12 cellular contexts compared by ENCODE assay signal in genomic region chr3:153158961-153159735, GRCh38. TPM values are rescaled to one million over a fixed set of nuclear protein-coding genes. Genes with fewer than 3 reads are reported as not detected.
DNase-seq lines count a peak whose midpoint lies in the region; ATAC-seq and TF ChIP-seq lines count a peak whose summit lies in the region.
"Had no signal": no experiment of that assay in that cellular context is flagged by ENCODE, and none has a peak within 500 bp of the region (broad histone marks: within the 10 kb centered on the region; RNA-seq: fewer than 3 reads in every experiment).

No MANE protein-coding gene starts in this region.

- H3K9me3 ChIP-seq in hepatocyte (ENCODE audit: low read depth) = no peaks in the 10 kb centered on the region
- no peaks in the 10 kb centered on the region for H3K9me3 ChIP-seq in stomach smooth muscle (ENCODE audit: control insufficient read depth in 2 of 2, low read length in 2 of 2)
- H3K9me3 ChIP-seq: SJSA1 had no signal

- H3K27ac ChIP-seq in hepatocyte (peak overlapping the region; percentile 95), stomach smooth muscle (ENCODE audit: low read length) (peak overlapping the region; percentile 89)

- no peaks in the 10 kb centered on the region for H3K9me3 Mint-ChIP-seq in activated naive CD4-positive, alpha-beta T cell treated with anti-CD3 and anti-CD28 coated beads for 36 hours
- no peaks in the 10 kb centered on the region for H3K9me3 Mint-ChIP-seq in activated naive CD4-positive, alpha-beta T cell treated with anti-CD3 and anti-CD28 coated beads, Interleukin-2, amount 50 U/mL, for 72 hours
- no peaks in the 10 kb centered on the region for H3K9me3 Mint-ChIP-seq in activated CD8-positive, alpha-beta T cell treated with anti-CD3 and anti-CD28 coated beads, Interleukin-2, amount 10 ng/mL, durations not matched to agents 7 days and 5 days (ENCODE audit: insufficient read depth)

- no peaks in the 10 kb centered on the region for H3K27me3 ChIP-seq in hepatocyte
- no peaks in the 10 kb centered on the region for H3K27me3 ChIP-seq in stomach smooth muscle (ENCODE audit: control insufficient read depth in 1 of 2, insufficient read depth in 2 of 2, low read length in 2 of 2)
- H3K27me3 ChIP-seq: SJSA1 had no signal

- no peak for TF ChIP-seq CTCF in hepatocyte (IDR thresholded peaks at IDR 0.05; ENCODE audit: poor library complexity)

- H3K4me1 ChIP-seq in hepatocyte (ENCODE audit: insufficient read depth) = peaks cover 17% of the 10 kb centered on the region
- peaks cover 11% of the 10 kb centered on the region for H3K4me1 ChIP-seq in stomach smooth muscle (ENCODE audit: control insufficient read depth, insufficient read depth, low read length)

- WGBS in hepatocyte (ENCODE audit: low lambda C conversion rate, missing lambda C conversion rate) = 69% methylated on average over 9 of the region's 9 CpGs

- H3K4me3 ChIP-seq in hepatocyte (no peak overlapping the region), stomach smooth muscle (ENCODE audit: low read length in 2 of 2) (no peak overlapping the region)
- H3K4me3 ChIP-seq: K562 had no signal

- H2AFZ ChIP-seq in hepatocyte = no peak overlapping the region

- H4K20me1 ChIP-seq in hepatocyte (ENCODE audit: insufficient read depth, poor library complexity, severe bottlenecking) = peaks cover 11% of the 10 kb centered on the region

- intact Hi-C loops in activated naive CD4-positive, alpha-beta T cell treated with anti-CD3 and anti-CD28 coated beads for 36 hours (cut with micrococcal nuclease) = no loop called here

- no peak for ATAC-seq in activated naive CD4-positive, alpha-beta T cell treated with anti-CD3 and anti-CD28 coated beads, Interleukin-2, amount 50 U/mL, for 72 hours
- ATAC-seq in activated CD8-positive, alpha-beta T cell treated with anti-CD3 and anti-CD28 coated beads, Interleukin-2, amount 10 ng/mL, durations not matched to agents 7 days and 5 days = no peak
- ATAC-seq: K562 had no signal

- H3K27ac Mint-ChIP-seq in activated naive CD4-positive, alpha-beta T cell treated with anti-CD3 and anti-CD28 coated beads for 36 hours = no peak overlapping the region
- peak overlapping the region in 1 of 2 donors; percentile 95 for H3K27ac Mint-ChIP-seq in activated naive CD4-positive, alpha-beta T cell treated with anti-CD3 and anti-CD28 coated beads, Interleukin-2, amount 50 U/mL, for 72 hours
- peak overlapping the region; percentile 97 for H3K27ac Mint-ChIP-seq in activated CD8-positive, alpha-beta T cell treated with anti-CD3 and anti-CD28 coated beads, Interleukin-2, amount 10 ng/mL, durations not matched to agents 7 days and 5 days

- H3K4me1 Mint-ChIP-seq in activated naive CD4-positive, alpha-beta T cell treated with anti-CD3 and anti-CD28 coated beads for 36 hours (ENCODE audit: low read depth) = peaks cover 7% of the 10 kb centered on the region
- peaks cover 17% of the 10 kb centered on the region for H3K4me1 Mint-ChIP-seq in activated CD8-positive, alpha-beta T cell treated with anti-CD3 and anti-CD28 coated beads, Interleukin-2, amount 10 ng/mL, durations not matched to agents 7 days and 5 days (ENCODE audit: low read depth)

- H3K36me3 Mint-ChIP-seq in activated naive CD4-positive, alpha-beta T cell treated with anti-CD3 and anti-CD28 coated beads for 36 hours (ENCODE audit: low read depth) = peaks cover 9% of the 10 kb centered on the region
- H3K36me3 Mint-ChIP-seq in activated naive CD4-positive, alpha-beta T cell treated with anti-CD3 and anti-CD28 coated beads, Interleukin-2, amount 50 U/mL, for 72 hours = peaks cover 8 to 16% of the 10 kb centered on the region in 2 donors
- peaks cover 14% of the 10 kb centered on the region for H3K36me3 Mint-ChIP-seq in activated CD8-positive, alpha-beta T cell treated with anti-CD3 and anti-CD28 coated beads, Interleukin-2, amount 10 ng/mL, durations not matched to agents 7 days and 5 days (ENCODE audit: low read depth)

- no peak overlapping the region for H3K9ac ChIP-seq in stomach smooth muscle (ENCODE audit: low read length in 2 of 2)

- DNase-seq in activated naive CD4-positive, alpha-beta T cell treated with anti-CD3 and anti-CD28 coated beads for 36 hours = no peak
- DNase-seq in activated naive CD4-positive, alpha-beta T cell treated with anti-CD3 and anti-CD28 coated beads, Interleukin-2, amount 50 U/mL, for 72 hours (ENCODE audit: low spot score in 2 of 2) = no peak
- no peak for DNase-seq in activated CD8-positive, alpha-beta T cell treated with anti-CD3 and anti-CD28 coated beads, Interleukin-2, amount 10 ng/mL, durations not matched to agents 7 days and 5 days
- peak; percentile 13 for DNase-seq in hepatocyte (ENCODE audit: low spot score)
- no peak for DNase-seq in HEK293T (ENCODE audit: extremely low spot score)
- DNase-seq in NCI-H2227 (lab: John Stamatoyannopoulos, UW; ENCODE audit: unreplicated experiment) = no peak
- no peak for DNase-seq in amniotic stem cell (lab: John Stamatoyannopoulos, UW)
- DNase-seq: nucleus accumbens; stimulated activated CD4-positive, alpha-beta T cell treated with anti-CD3 and anti-CD28 coated beads, Interleukin-2, amount 100 ng/mL, for 24 hours had no signal

- no peaks in the 10 kb centered on the region for H3K9me2 ChIP-seq in hepatocyte (replicated peaks; ENCODE audit: insufficient read depth)

- CTCF ChIA-PET in activated naive CD4-positive, alpha-beta T cell treated with anti-CD3 and anti-CD28 coated beads for 36 hours (lab: Charles Lee) = interaction anchor here (0.6 to 1.1 kb wide), 3 partner anchors 14 to 861 kb away, joined by 3 read pairs; no protein-coding TSS in a partner anchor
- CTCF ChIA-PET in activated CD8-positive, alpha-beta T cell treated with anti-CD3 and anti-CD28 coated beads, Interleukin-2, amount 10 ng/mL, durations not matched to agents 7 days and 5 days (lab: Charles Lee) = interaction anchor here (0.8 to 1.2 kb wide), 2 partner anchors 116 to 133 kb away, joined by 3 to 5 read pairs; no protein-coding TSS in a partner anchor
- CTCF ChIA-PET in HEK293T (lab: Yijun Ruan, JAX) = no interaction called here

- H3K4me2 ChIP-seq in hepatocyte = peak overlapping the region; percentile 73

- no peaks in the 10 kb centered on the region for H3K27me3 Mint-ChIP-seq in activated naive CD4-positive, alpha-beta T cell treated with anti-CD3 and anti-CD28 coated beads for 36 hours (ENCODE audit: low read depth)
- H3K27me3 Mint-ChIP-seq in activated CD8-positive, alpha-beta T cell treated with anti-CD3 and anti-CD28 coated beads, Interleukin-2, amount 10 ng/mL, durations not matched to agents 7 days and 5 days (ENCODE audit: low read depth) = no peaks in the 10 kb centered on the region

- no peaks in the 10 kb centered on the region for H3K36me3 ChIP-seq in hepatocyte (replicated peaks; ENCODE audit: insufficient read depth, low read depth)
- no peaks in the 10 kb centered on the region for H3K36me3 ChIP-seq in stomach smooth muscle (ENCODE audit: control insufficient read depth in 2 of 2, insufficient read depth in 2 of 2, low read length in 2 of 2)

- H3K4me3 Mint-ChIP-seq in activated naive CD4-positive, alpha-beta T cell treated with anti-CD3 and anti-CD28 coated beads for 36 hours = peak overlapping the region; percentile 98
- H3K4me3 Mint-ChIP-seq in activated CD8-positive, alpha-beta T cell treated with anti-CD3 and anti-CD28 coated beads, Interleukin-2, amount 10 ng/mL, durations not matched to agents 7 days and 5 days = peak overlapping the region; percentile 88

- H3K79me2 ChIP-seq in hepatocyte = peaks cover 19% of the 10 kb centered on the region

- POLR2A ChIA-PET in activated CD8-positive, alpha-beta T cell treated with anti-CD3 and anti-CD28 coated beads, Interleukin-2, amount 10 ng/mL, durations not matched to agents 7 days and 5 days (lab: Charles Lee) = interaction anchor here (1.2 kb wide), 1 partner anchor 15 kb away, joined by 3 read pairs; no protein-coding TSS in a partner anchor
- POLR2A ChIA-PET in HEK293T (lab: Yijun Ruan, JAX) = interaction anchor here (1.9 kb wide), 1 partner anchor 18 kb away, joined by 8 read pairs; no protein-coding TSS in a partner anchor

TF ChIP-seq in HEK293T, 16 proteins besides CTCF, POLR2A, EP300 and RAD21:
- TF ChIP-seq TARDBP (IDR thresholded peaks at IDR 0.05) (no peak), HDGF (IDR thresholded peaks at IDR 0.05; ENCODE audit: borderline replicate concordance) (no peak), SUZ12 (IDR thresholded peaks at IDR 0.05) (no peak), ARNT (IDR thresholded peaks at IDR 0.05) (no peak), SP1 (IDR thresholded peaks at IDR 0.05) (no peak), LEF1 (IDR thresholded peaks at IDR 0.05; ENCODE audit: borderline replicate concordance) (no peak), FOXA1 (IDR thresholded peaks at IDR 0.05) (no peak)

RNA-seq across cellular contexts. Expression of gene RAP2B, which starts 2.9 kb away (rescaled TPM):
- 1 to 10 TPM; 8.6 to 8.7 TPM for total RNA-seq in activated naive CD4-positive, alpha-beta T cell treated with anti-CD3 and anti-CD28 coated beads for 36 hours
- 10 to 100 TPM; 12.4 to 12.7 TPM for total RNA-seq in activated naive CD4-positive, alpha-beta T cell treated with anti-CD3 and anti-CD28 coated beads, Interleukin-2, amount 50 U/mL, for 72 hours
- total RNA-seq in activated CD8-positive, alpha-beta T cell treated with anti-CD3 and anti-CD28 coated beads, Interleukin-2, amount 10 ng/mL, durations not matched to agents 7 days and 5 days = 10 to 100 TPM; 16.6 to 17.2 TPM
- 17.7 and 20.0 TPM in 2 replicates for total RNA-seq in hepatocyte
- 10.4 and 11.5 TPM in 2 replicates for polyA plus RNA-seq in hepatocyte
